In the genomic region with DNA sequence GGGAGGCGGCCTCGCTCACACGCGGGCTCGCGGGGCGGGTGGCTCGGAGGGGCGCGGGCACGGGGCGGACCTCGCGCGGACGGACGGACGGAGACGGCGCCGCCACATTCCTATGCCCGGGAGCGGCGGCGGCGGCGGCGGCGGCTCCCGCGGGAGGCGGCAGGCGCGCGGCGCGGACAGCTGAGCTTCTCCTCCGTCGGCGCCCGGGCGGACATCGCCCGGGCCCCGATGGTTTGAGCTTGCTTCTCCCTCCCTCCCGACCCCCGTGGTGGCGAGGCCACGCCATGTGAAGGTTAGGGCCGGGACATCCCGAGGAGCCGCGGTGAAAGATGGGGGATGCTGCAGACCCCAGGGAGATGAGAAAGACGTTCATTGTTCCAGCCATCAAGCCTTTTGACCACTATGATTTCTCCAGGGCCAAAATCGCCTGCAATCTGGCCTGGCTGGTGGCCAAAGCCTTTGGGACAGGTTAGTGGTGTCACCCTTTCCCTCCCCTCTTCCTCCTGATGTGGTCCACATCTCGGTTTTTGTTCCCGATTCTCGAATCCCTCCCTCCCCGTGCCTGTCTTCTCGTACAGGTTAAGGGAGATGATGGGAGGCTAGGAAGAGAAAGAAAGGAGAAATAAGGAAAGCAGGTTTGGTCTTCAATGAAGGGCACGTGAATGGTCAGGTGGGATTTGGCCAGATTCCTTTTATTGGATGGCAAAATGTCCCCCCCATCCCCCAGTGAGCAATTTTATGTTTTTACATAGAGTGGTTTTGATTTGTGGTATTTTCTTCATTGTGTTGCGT, we compare ENCODE assay signal across 8 cellular contexts. TPM values are rescaled to one million over a fixed set of nuclear protein-coding genes. Genes with fewer than 3 reads are reported as not detected.
DNase-seq lines count a peak whose midpoint lies in the region; ATAC-seq and TF ChIP-seq lines count a peak whose summit lies in the region.

No MANE protein-coding gene starts in this region.

- no peak overlapping the region for H4K8ac ChIP-seq in neuronal stem cell (ENCODE audit: low read depth, low read length)

- POLR2A ChIA-PET in AG04450 (lab: Yijun Ruan, JAX), result interaction anchor here (1.0 to 2.9 kb wide), 3 partner anchors 35 to 70 kb away, joined by 3 to 17 read pairs (median 3); a partner anchor contains a TSS
- POLR2A ChIA-PET in activated CD4-positive, alpha-beta memory T cell treated with anti-CD3 and anti-CD28 coated beads for 36 hours (lab: Charles Lee), result no interaction called here

- H3K4me3 ChIP-seq in AG04450 (ENCODE audit: low read depth, low read length) (peak overlapping the region; percentile 98), neuronal stem cell (ENCODE audit: low read length in 2 of 2) (peak overlapping the region; percentile 70 to 88)

- CTCF ChIA-PET in AG04450 (lab: Charles Lee), result interaction anchor here (1.0 kb wide), 1 partner anchor 10 kb away, joined by 4 read pairs; no protein-coding TSS in a partner anchor
- CTCF ChIA-PET in activated CD4-positive, alpha-beta memory T cell treated with anti-CD3 and anti-CD28 coated beads for 36 hours (lab: Charles Lee), result interaction anchor here (2.5 kb wide), 1 partner anchor 117 kb away, joined by 13 read pairs; no protein-coding TSS in a partner anchor

- DNase-seq in AG04450 (ENCODE audit: low read depth, low spot score) (no peak), germinal center (ENCODE audit: low spot score) (peak; percentile 23), neuronal stem cell (ENCODE audit: low spot score) (no peak), HPDE6-E6E7 (ENCODE audit: extremely low spot score) (no peak), cortex of kidney (lab: John Stamatoyannopoulos, UW) (no peak)
- DNase-seq in activated CD4-positive, alpha-beta memory T cell treated with anti-CD3 and anti-CD28 coated beads for 36 hours, result no peak

- H3K4me3 Mint-ChIP-seq in activated CD4-positive, alpha-beta memory T cell treated with anti-CD3 and anti-CD28 coated beads for 36 hours, result peak overlapping the region; percentile 96

- no peaks in the 10 kb centered on the region for H3K9me3 Mint-ChIP-seq in activated CD4-positive, alpha-beta memory T cell treated with anti-CD3 and anti-CD28 coated beads for 36 hours

- H3K4me2 ChIP-seq in neuronal stem cell (ENCODE audit: insufficient read depth, low read length, poor library complexity, severe bottlenecking), result peak overlapping the region; percentile 70

- peak overlapping the region; percentile 84 for H2BK15ac ChIP-seq in neuronal stem cell (ENCODE audit: low read length)

- H3K36me3 Mint-ChIP-seq in activated CD4-positive, alpha-beta memory T cell treated with anti-CD3 and anti-CD28 coated beads for 36 hours, result peaks cover 1% of the 10 kb centered on the region

- H3K27ac ChIP-seq in AG04450 (ENCODE audit: low read depth, low read length) (peak overlapping the region; percentile 96), neuronal stem cell (replicated peaks; ENCODE audit: low read length) (peak overlapping the region; percentile 99)

- peak overlapping the region; percentile 97 for H3K9ac ChIP-seq in neuronal stem cell (ENCODE audit: low read depth, low read length, poor library complexity)

- peaks cover 0 to 5% of the 10 kb centered on the region in 2 donors for H3K36me3 ChIP-seq in neuronal stem cell (replicated peaks in 1 of 2; ENCODE audit: control insufficient read depth in 2 of 2, insufficient read depth in 2 of 2, low read length in 2 of 2)

- H3K23ac ChIP-seq in neuronal stem cell (ENCODE audit: low read depth, low read length, poor library complexity), result peak overlapping the region; percentile 92

- peak overlapping the region; percentile 60 for H3K14ac ChIP-seq in neuronal stem cell (ENCODE audit: low read length)

- peak overlapping the region; percentile 30 for H2BK12ac ChIP-seq in neuronal stem cell (ENCODE audit: low read length)

- intact Hi-C loops in activated CD4-positive, alpha-beta memory T cell treated with anti-CD3 and anti-CD28 coated beads for 36 hours (cut with micrococcal nuclease), result loop anchor here (2.0 kb wide), 3 partner anchors 63 to 119 kb away; a partner anchor contains a TSS

- H3K18ac ChIP-seq in neuronal stem cell (ENCODE audit: low read length), result peak overlapping the region; percentile 98

- H2AK5ac ChIP-seq in neuronal stem cell (ENCODE audit: low read depth, low read length), result peak overlapping the region; percentile 81

- no peak overlapping the region for H4K91ac ChIP-seq in neuronal stem cell (ENCODE audit: low read depth, low read length, poor library complexity)

- peak overlapping the region; percentile 97 for H2AFZ ChIP-seq in neuronal stem cell (ENCODE audit: low read length)

- no peaks in the 10 kb centered on the region for H3K79me1 ChIP-seq in neuronal stem cell (ENCODE audit: low read depth, low read length)

- no peak overlapping the region for H3K4ac ChIP-seq in neuronal stem cell (ENCODE audit: low read length)

- no peaks in the 10 kb centered on the region; the same call in 1 of the 2 replicates for H3K9me3 ChIP-seq in AG04450 (ENCODE audit: control insufficient read depth, insufficient read depth, low read length)
- no peaks in the 10 kb centered on the region for H3K9me3 ChIP-seq in neuronal stem cell (replicated peaks in 1 of 2; ENCODE audit: control insufficient read depth in 2 of 2, insufficient read depth in 1 of 2, low read depth in 1 of 2, low read length in 2 of 2)

- no peak for TF ChIP-seq CTCF in AG04450 (IDR thresholded peaks at IDR 0.05; ENCODE audit: low read depth, low read length)

- peak overlapping the region; percentile 85 for H2BK120ac ChIP-seq in neuronal stem cell (ENCODE audit: low read depth, low read length)

- H3K27me3 Mint-ChIP-seq in activated CD4-positive, alpha-beta memory T cell treated with anti-CD3 and anti-CD28 coated beads for 36 hours, result peaks cover 3% of the 10 kb centered on the region

- peaks cover 35% of the 10 kb centered on the region for H3K4me1 Mint-ChIP-seq in activated CD4-positive, alpha-beta memory T cell treated with anti-CD3 and anti-CD28 coated beads for 36 hours (ENCODE audit: low read depth)

- H3K27ac Mint-ChIP-seq in activated CD4-positive, alpha-beta memory T cell treated with anti-CD3 and anti-CD28 coated beads for 36 hours, result peak overlapping the region; percentile 9

- WGBS in neuronal stem cell (ENCODE audit: extremely low coverage in 2 of 2, insufficient read length in 2 of 2, insufficient replicate concordance in 1 of 2), 2 donors, result no CpG with 5 or more reads among the region's 62 CpGs

- H3K27me3 ChIP-seq in AG04450 (ENCODE audit: control insufficient read depth, insufficient read depth, low read length) (no peaks in the 10 kb centered on the region), neuronal stem cell (ENCODE audit: control insufficient read depth in 3 of 3, insufficient read depth in 3 of 3, low read depth in 1 of 3, low read length in 3 of 3) (no peaks in the 10 kb centered on the region)

- peak overlapping the region; percentile 98 for H2BK5ac ChIP-seq in neuronal stem cell (ENCODE audit: low read length)

- peaks cover 7 to 14% of the 10 kb centered on the region in 2 donors for H3K4me1 ChIP-seq in neuronal stem cell (ENCODE audit: control insufficient read depth in 2 of 2, insufficient read depth in 1 of 2, low read depth in 1 of 2, low read length in 2 of 2)

- peak; percentile 63 for ATAC-seq in GM18867 (IDR thresholded peaks at IDR 0.05; ENCODE audit: unreplicated experiment)
- ATAC-seq in HG03159 (IDR thresholded peaks at IDR 0.05; ENCODE audit: unreplicated experiment), result peak; percentile 40

RNA-seq across cellular contexts. Expression of a gene that starts 1.0 kb away (rescaled TPM):
- polyA plus RNA-seq in AG04450 (2011; rRNA removed), result 18.0 and 24.2 TPM in 2 replicates
- 18.0 and 42.5 TPM in 2 replicates for polyA minus RNA-seq in AG04450 (2011; rRNA and poly(A)+ RNA removed)
- 1 to 10 TPM; 3.0 to 4.1 TPM for total RNA-seq in activated CD4-positive, alpha-beta memory T cell treated with anti-CD3 and anti-CD28 coated beads for 36 hours
- polyA plus RNA-seq in neuronal stem cell (2013, experiment 1 of 2), result 21.2 TPM
- polyA plus RNA-seq in neuronal stem cell (2013, experiment 2 of 2), result 21.8 TPM
